In genomic region chr11:65078151-65078550, GRCh38 we compare ENCODE assay signal across 8 cellular contexts. TPM values are rescaled to one million over a fixed set of nuclear protein-coding genes. Genes with fewer than 3 reads are reported as not detected.
A peak's percentile ranks its signal among the peaks of the same experiment; 100 is the strongest.
DNase-seq lines count a peak whose midpoint lies in the region; ATAC-seq, FAIRE-seq and TF ChIP-seq lines count a peak whose summit lies in the region.

No MANE protein-coding gene starts in this region.

- BruUV-seq in Caco-2 (replicated peaks; lab: Mats Ljungman, UMichigan), result no TSS peak

- H3K36me3 Mint-ChIP-seq in Caco-2 (ENCODE audit: insufficient read depth, unreplicated experiment), result peaks cover 72% of the 10 kb centered on the region

- H3K27me3 Mint-ChIP-seq in Caco-2 (ENCODE audit: insufficient read depth, unreplicated experiment), result no peaks in the 10 kb centered on the region

- POLR2A ChIA-PET in Caco-2 (lab: Charles Lee), result interaction anchor here (0.6 kb wide), 1 partner anchor 440 kb away, joined by 5 read pairs; no protein-coding TSS in a partner anchor

- no peak overlapping the region for H3K4me3 Mint-ChIP-seq in Caco-2 (ENCODE audit: unreplicated experiment)

- H3K4me3 ChIP-seq in Caco-2 (ENCODE audit: low read depth, low read length), result no peak overlapping the region
- no peak overlapping the region for H3K4me3 ChIP-seq in kidney (ENCODE audit: low read length in 2 of 2)

- peak; percentile 60 for ATAC-seq in HG02798 (IDR thresholded peaks at IDR 0.05; ENCODE audit: poor library complexity, unreplicated experiment)

- no peaks in the 10 kb centered on the region for H3K9me3 Mint-ChIP-seq in Caco-2 (ENCODE audit: unreplicated experiment)

- TF ChIP-seq CTCF in Caco-2 (IDR thresholded peaks at IDR 0.05; ENCODE audit: insufficient read depth in 1 of 2, low read depth in 1 of 2, low read length in 1 of 2, severe bottlenecking in 1 of 2, unreplicated experiment in 1 of 2) (peak; percentile 61 to 79), kidney (IDR thresholded peaks at IDR 0.05; ENCODE audit: borderline replicate concordance, extremely low read depth, insufficient read depth) (peak; percentile 51)

- H3K27me3 ChIP-seq in Caco-2 (replicated peaks; ENCODE audit: control insufficient read depth, insufficient read depth, low read length), result no peaks in the 10 kb centered on the region

- peaks cover 6% of the 10 kb centered on the region; the same call in 1 of the 2 replicates for H3K36me3 ChIP-seq in Caco-2 (ENCODE audit: control insufficient read depth, insufficient read depth, low read length)
- no peaks in the 10 kb centered on the region for H3K36me3 ChIP-seq in kidney (ENCODE audit: control insufficient read depth in 1 of 2, insufficient read depth in 2 of 2, low read length in 2 of 2)

- H3K27ac ChIP-seq in kidney (ENCODE audit: low read depth in 2 of 2, low read length in 2 of 2), result no peak overlapping the region
- no peak overlapping the region for H3K27ac ChIP-seq in caudate nucleus (ENCODE audit: low read depth, low read length)
- H3K27ac ChIP-seq in substantia nigra (ENCODE audit: low read depth, low read length, poor library complexity, severe bottlenecking), result no peak overlapping the region

- H3K9me3 ChIP-seq in Caco-2, result no peaks in the 10 kb centered on the region
- no peaks in the 10 kb centered on the region for H3K9me3 ChIP-seq in kidney (ENCODE audit: control insufficient read depth in 1 of 2, low read length in 2 of 2)

- peaks cover 18% of the 10 kb centered on the region for H3K4me1 Mint-ChIP-seq in Caco-2 (ENCODE audit: low read depth, unreplicated experiment)

- intact Hi-C loops in Caco-2 (cut with micrococcal nuclease; ENCODE audit: unreplicated experiment) (loop anchor here (2.0 to 5.0 kb wide), 2 partner anchors 36 to 63 kb away; partner anchors contain the start of genes ARL2 and SAC3D1), kidney (cut with DNase I) (no loop called here)

- H3K27ac Mint-ChIP-seq in Caco-2 (ENCODE audit: unreplicated experiment), result peak overlapping the region; percentile 32

- DNase-seq in Caco-2 (peak; percentile 63 to 76), SKM-1 (lab: John Stamatoyannopoulos, UW; ENCODE audit: unreplicated experiment) (peak; percentile 19), kidney (no peak), caudate nucleus (lab: John Stamatoyannopoulos, UW) (no peak), substantia nigra (lab: John Stamatoyannopoulos, UW) (no peak)
- peak; percentile 25 for DNase-seq in activated naive CD8-positive, alpha-beta T cell treated with anti-CD3 and anti-CD28 coated beads, Interleukin-2, amount 50 U/mL, for 16 hours (ENCODE audit: low read depth, low spot score)
- DNase-seq in stimulated activated CD8-positive, alpha-beta memory T cell treated with anti-CD3 and anti-CD28 coated beads, Interleukin-15, amount 100 ng/mL, for 1 hour (ENCODE audit: low read depth), result peak; percentile 68

- no peak overlapping the region for H3K9ac ChIP-seq in kidney (ENCODE audit: low read length in 2 of 2)

- FAIRE-seq in kidney (lab: Jason Lieb, UNC), result no peak

- CTCF ChIA-PET in Caco-2 (lab: Charles Lee), result interaction anchor here (0.5 kb wide), 1 partner anchor 197 kb away, joined by 5 read pairs; no protein-coding TSS in a partner anchor

- H3K4me1 ChIP-seq in Caco-2 (peaks cover 6% of the 10 kb centered on the region; the same call in 1 of the 2 replicates), kidney (ENCODE audit: control insufficient read depth in 1 of 2, insufficient read depth in 1 of 2, low read depth in 1 of 2, low read length in 2 of 2) (no peaks in the 10 kb centered on the region)

RNA-seq across cellular contexts. Expression of gene CDCA5, which starts 5.7 kb away (rescaled TPM):
- total RNA-seq in Caco-2 (2022) (67.0 and 71.1 TPM in 2 replicates), kidney (1.4 TPM)
- polyA plus RNA-seq in kidney (ENCODE audit: insufficient read depth, low read depth, low replicate concordance), result 0.43 TPM

RNA-seq across cellular contexts. Expression of gene ZFPL1, which starts 5.9 kb away (rescaled TPM):
- total RNA-seq in Caco-2 (2022) (44.5 and 46.0 TPM in 2 replicates), kidney (31.4 TPM)
- 43.1 TPM for polyA plus RNA-seq in kidney (ENCODE audit: insufficient read depth, low read depth, low replicate concordance)

RNA-seq across cellular contexts. Expression of gene VPS51, which starts 17.9 kb away (rescaled TPM):
- total RNA-seq in Caco-2 (2022) (147 and 158 TPM in 2 replicates), kidney (110 TPM)
- polyA plus RNA-seq in kidney (ENCODE audit: insufficient read depth, low read depth, low replicate concordance), result 98.3 TPM

RNA-seq across cellular contexts. Expression of gene NAALADL1, which starts 19.8 kb away (rescaled TPM):
- total RNA-seq in Caco-2 (2022), result 0.16 and 0.23 TPM in 2 replicates
- 9.4 TPM for total RNA-seq in kidney
- polyA plus RNA-seq in kidney (ENCODE audit: insufficient read depth, low read depth, low replicate concordance), result 17.1 TPM

RNA-seq across cellular contexts. Expression of gene TM7SF2, which starts 33.5 kb away (rescaled TPM):
- 62.9 and 73.8 TPM in 2 replicates for total RNA-seq in Caco-2 (2022)
- total RNA-seq in kidney, result 20.9 TPM
- 88.2 TPM for polyA plus RNA-seq in kidney (ENCODE audit: insufficient read depth, low read depth, low replicate concordance)

Comparison
In these comparisons a context has a peak if more than half of its experiments do, and no peak if none do; other contexts are left out.
1. DNase-seq: peak in Caco-2 (2 of 2), SKM-1 (single experiment), activated naive CD8-positive, alpha-beta T cell treated with anti-CD3 and anti-CD28 coated beads, Interleukin-2, amount 50 U/mL, for 16 hours (single experiment) and stimulated activated CD8-positive, alpha-beta memory T cell treated with anti-CD3 and anti-CD28 coated beads, Interleukin-15, amount 100 ng/mL, for 1 hour (single experiment); none in kidney (single experiment), caudate nucleus (0 of 61) and substantia nigra (0 of 49).
2. RNA of gene CDCA5, which starts 5.7 kb away (total RNA-seq): 67.0 to 71.1 TPM in Caco-2; 1.4 TPM in kidney (single experiment); every median in the first group is over 10 times any median in the second.